ENCODE assay signal across 10 cellular contexts in genomic region chr14:103697601-103698379, GRCh38. TPM values are rescaled to one million over a fixed set of nuclear protein-coding genes. Genes with fewer than 3 reads are reported as not detected.
DNase-seq lines count a peak whose midpoint lies in the region; ATAC-seq, FAIRE-seq and TF ChIP-seq lines count a peak whose summit lies in the region.
"Had no signal": no experiment of that assay in that cellular context is flagged by ENCODE, and none has a peak within 500 bp of the region (broad histone marks: within the 10 kb centered on the region; RNA-seq: fewer than 3 reads in every experiment).

No MANE protein-coding gene starts in this region.

- peaks cover 71 to 92% (median 78%) of the 10 kb centered on the region in 11 experiments for H3K36me3 ChIP-seq in BLaER1 treated with 17β-estradiol and CSF1 and Interleukin-3, amounts not matched to agents 10 nM and 100 nM
- peaks cover 27% of the 10 kb centered on the region for H3K36me3 ChIP-seq in Karpas-422 (ENCODE audit: insufficient read depth, low read length)

- no peaks in the 10 kb centered on the region for H3K9me2 ChIP-seq in Karpas-422 (replicated peaks; ENCODE audit: insufficient read depth, low read length)

- no peaks in the 10 kb centered on the region for H3K9me3 ChIP-seq in BLaER1 treated with 17β-estradiol and CSF1 and Interleukin-3, amounts not matched to agents 10 nM and 100 nM (replicated peaks in 1 of 11)
- no peaks in the 10 kb centered on the region for H3K9me3 ChIP-seq in Karpas-422 (ENCODE audit: low read length)

- H3K4me3 ChIP-seq in BLaER1 treated with 17β-estradiol and CSF1 and Interleukin-3, amounts not matched to agents 10 nM and 100 nM, result no peak overlapping the region
- H3K4me3 ChIP-seq in Karpas-422 (ENCODE audit: low read length), result no peak overlapping the region

- no peak overlapping the region for H2AFZ ChIP-seq in Karpas-422 (ENCODE audit: low read length)

- H3K27ac ChIP-seq in BLaER1 treated with 17β-estradiol and CSF1 and Interleukin-3, amounts not matched to agents 10 nM and 100 nM, result peak overlapping the region in 8 of 11 experiments; percentile 30 to 84 (median 68); a peak in 16 of 22 replicates
- H3K27ac ChIP-seq in Karpas-422 (ENCODE audit: low read length), result peak overlapping the region; percentile 77
- H3K27ac ChIP-seq in epithelial cell of prostate, result peak overlapping the region; percentile 49

- intact Hi-C loops in sciatic nerve (cut with DNase I), result no loop called here

- peaks cover 17% of the 10 kb centered on the region for H3K79me2 ChIP-seq in Karpas-422 (ENCODE audit: low read length)

- peaks cover 68 to 99% (median 97%) of the 10 kb centered on the region in 10 experiments for H3K4me1 ChIP-seq in BLaER1 treated with 17β-estradiol and CSF1 and Interleukin-3, amounts not matched to agents 10 nM and 100 nM
- peaks cover 88% of the 10 kb centered on the region for H3K4me1 ChIP-seq in Karpas-422 (ENCODE audit: low read length)

- peak overlapping the region in 9 of 11 experiments; percentile 37 to 54 (median 45); a peak in 11 of 22 replicates for H3K9ac ChIP-seq in BLaER1 treated with 17β-estradiol and CSF1 and Interleukin-3, amounts not matched to agents 10 nM and 100 nM
- H3K9ac ChIP-seq in Karpas-422 (ENCODE audit: low read length), result peak overlapping the region; percentile 22; the same call in 1 of the 2 replicates

- peaks cover 79 to 99% (median 94%) of the 10 kb centered on the region in 11 experiments for H4K20me1 ChIP-seq in BLaER1 treated with 17β-estradiol and CSF1 and Interleukin-3, amounts not matched to agents 10 nM and 100 nM
- peaks cover 17% of the 10 kb centered on the region; the same call in 1 of the 2 replicates for H4K20me1 ChIP-seq in Karpas-422 (ENCODE audit: insufficient read depth, low read depth, low read length)

- no peak for ATAC-seq in sciatic nerve

- peak overlapping the region in 8 of 11 experiments; percentile 26 to 89 (median 70); a peak in 11 of 22 replicates for H3K4me2 ChIP-seq in BLaER1 treated with 17β-estradiol and CSF1 and Interleukin-3, amounts not matched to agents 10 nM and 100 nM
- peak overlapping the region; percentile 14 for H3K4me2 ChIP-seq in Karpas-422 (ENCODE audit: low read depth, low read length, poor library complexity, severe bottlenecking)

- DNase-seq in Karpas-422 (no peak), epithelial cell of prostate (ENCODE audit: low read depth, low spot score) (no peak), sciatic nerve (ENCODE audit: low spot score) (peak; percentile 44), medulla oblongata (ENCODE audit: extremely low spot score) (no peak), RCC 7860 (ENCODE audit: low spot score) (no peak), H54 (ENCODE audit: insufficient read length, low spot score) (no peak), anterior cingulate cortex (lab: John Stamatoyannopoulos, UW) (no peak)
- DNase-seq: Calu3, small intestine had no signal

- TF ChIP-seq POLR2A in H54 (IDR thresholded peaks at IDR 0.05; ENCODE audit: low read depth, low read length), result no peak

- no peaks in the 10 kb centered on the region for H3K27me3 ChIP-seq in BLaER1 treated with 17β-estradiol and CSF1 and Interleukin-3, amounts not matched to agents 10 nM and 100 nM
- no peaks in the 10 kb centered on the region for H3K27me3 ChIP-seq in Karpas-422 (ENCODE audit: low read length)

- no peak for FAIRE-seq in RCC 7860 (lab: Jason Lieb, UNC)
- FAIRE-seq in H54 (lab: Jason Lieb, UNC), result no peak
- FAIRE-seq: small intestine had no signal

RNA-seq across cellular contexts. Expression of gene XRCC3, which starts 17.5 kb away (rescaled TPM):
- total RNA-seq in Karpas-422 (2014; rRNA removed; shearing (Covaris generic); ENCODE audit: low replicate concordance), result 36.7 and 70.5 TPM in 2 replicates
- total RNA-seq in sciatic nerve, result 4.6 TPM

RNA-seq across cellular contexts. Expression of gene ZFYVE21, which starts 17.8 kb away (rescaled TPM):
- total RNA-seq in Karpas-422 (2014; rRNA removed; shearing (Covaris generic); ENCODE audit: low replicate concordance), result 28.4 and 29.7 TPM in 2 replicates
- 86.6 TPM for total RNA-seq in sciatic nerve
